In genomic region chr4:6733358-6734164, GRCh38 we compare ENCODE assay signal across 19 cellular contexts. TPM values are rescaled to one million over a fixed set of nuclear protein-coding genes. Genes with fewer than 3 reads are reported as not detected.
A peak's percentile ranks its signal among the peaks of the same experiment; 100 is the strongest.
DNase-seq lines count a peak whose midpoint lies in the region; ATAC-seq and TF ChIP-seq lines count a peak whose summit lies in the region.
"Had no signal": no experiment of that assay in that cellular context is flagged by ENCODE, and none has a peak within 500 bp of the region (broad histone marks: within the 10 kb centered on the region; RNA-seq: fewer than 3 reads in every experiment).

No MANE protein-coding gene starts in this region.

- no CpG with 5 or more reads among the region's 27 CpGs for WGBS in mesendoderm (ENCODE audit: extremely low coverage, insufficient coverage, low lambda C conversion rate)
- WGBS in prostate gland, result 86% methylated on average over 27 of the region's 27 CpGs

- ATAC-seq in GM18873 (IDR thresholded peaks at IDR 0.05; ENCODE audit: low FRiP score, unreplicated experiment), result no peak

- no peak overlapping the region for H3K23ac ChIP-seq in mesendoderm (ENCODE audit: low read length)

- H2AK5ac ChIP-seq in mesendoderm (ENCODE audit: low read length), result no peak overlapping the region

- H3K56ac ChIP-seq in mesendoderm (ENCODE audit: low read length), result no peak overlapping the region

- no peaks in the 10 kb centered on the region for H4K20me1 ChIP-seq in OCI-LY7 (ENCODE audit: insufficient read depth, low read length)

- H4K8ac ChIP-seq in mesendoderm (ENCODE audit: low read depth, low read length), result no peak overlapping the region

- H3K79me2 ChIP-seq in mesendoderm (ENCODE audit: control insufficient read depth, insufficient read depth, low read length), result no peaks in the 10 kb centered on the region
- H3K79me2 ChIP-seq in OCI-LY7 (ENCODE audit: insufficient read depth, low read depth, low read length), result no peaks in the 10 kb centered on the region

- H3K4me2 ChIP-seq in mesendoderm (ENCODE audit: low read length) (no peak overlapping the region), OCI-LY7 (ENCODE audit: low read length) (no peak overlapping the region)

- no peak overlapping the region for H3K4me3 ChIP-seq in mesendoderm (ENCODE audit: low read length)
- no peak overlapping the region for H3K4me3 ChIP-seq in tibial artery
- no peak overlapping the region for H3K4me3 ChIP-seq in prostate gland
- H3K4me3 ChIP-seq in OCI-LY7 (ENCODE audit: low read depth, low read length, poor library complexity, severe bottlenecking), result no peak overlapping the region
- H3K4me3 ChIP-seq: adrenal gland, HAP-1 had no signal

- H3K9me2 ChIP-seq in OCI-LY7 (ENCODE audit: insufficient read depth, low read length), result no peaks in the 10 kb centered on the region

- no peaks in the 10 kb centered on the region for H3K27me3 ChIP-seq in mesendoderm (ENCODE audit: insufficient read depth, low read length, poor library complexity)
- H3K27me3 ChIP-seq in tibial artery, result no peaks in the 10 kb centered on the region
- H3K27me3 ChIP-seq in prostate gland (replicated peaks; ENCODE audit: insufficient read depth), result no peaks in the 10 kb centered on the region
- H3K27me3 ChIP-seq: adrenal gland had no signal

- H2AFZ ChIP-seq in OCI-LY7 (ENCODE audit: low read length), result no peak overlapping the region

- peak; percentile 28 for DNase-seq in activated effector memory CD4-positive, alpha-beta T cell treated with anti-CD3 and anti-CD28 coated beads, Interleukin-2, amount 50 U/mL, for 16 hours
- DNase-seq in activated effector memory CD4-positive, alpha-beta T cell treated with Interleukin-2 at 50 U/mL for 16 hours, result no peak
- no peak for DNase-seq in mesendoderm
- no peak for DNase-seq in tibial artery
- DNase-seq in prostate gland (ENCODE audit: low spot score), result no peak
- no peak for DNase-seq in OCI-LY7 (ENCODE audit: low spot score)
- DNase-seq: activated CD8-positive, alpha-beta memory T cell treated with anti-CD3 and anti-CD28 coated beads for 24 hours; central memory CD4-positive, alpha-beta T cell; DMS79; naive B cell; NCI-H146; stimulated activated naive CD4-positive, alpha-beta T cell; WERI-Rb-1 had no signal

- no peak overlapping the region for H2BK5ac ChIP-seq in mesendoderm (ENCODE audit: low read length)

- no peak overlapping the region for H2BK120ac ChIP-seq in mesendoderm (ENCODE audit: low read depth, low read length)

- no peak overlapping the region for H4K5ac ChIP-seq in mesendoderm (ENCODE audit: low read length)

- H3K9ac ChIP-seq in mesendoderm (ENCODE audit: low read length), result no peak overlapping the region

- H3K4me1 ChIP-seq in mesendoderm (ENCODE audit: control insufficient read depth, low read depth, low read length) (no peaks in the 10 kb centered on the region), tibial artery (peaks cover 0 to 13% (median 11%) of the 10 kb centered on the region in 4 donors), prostate gland (replicated peaks) (peaks cover 6% of the 10 kb centered on the region), OCI-LY7 (ENCODE audit: insufficient read depth, low read length, poor library complexity, severe bottlenecking) (no peaks in the 10 kb centered on the region)
- H3K4me1 ChIP-seq: HAP-1 had no signal

- TF ChIP-seq CTCF in tibial artery (IDR thresholded peaks at IDR 0.05) (no peak), prostate gland (IDR thresholded peaks at IDR 0.05) (no peak), OCI-LY7 (conservative IDR thresholded peaks at IDR 0.05; ENCODE audit: low read length) (no peak)

- intact Hi-C loops in tibial artery (cut with DNase I; ENCODE audit: low total_unique reads), result no loop called here
- intact Hi-C loops in prostate gland (cut with DNase I), result no loop called here
- intact Hi-C loops in OCI-LY7 (cut with micrococcal nuclease; ENCODE audit: unreplicated experiment), result no loop called here

- no TSS peak for BruUV-seq in OCI-LY7 (replicated peaks; lab: Mats Ljungman, UMichigan)

- CTCF ChIA-PET in OCI-LY7 (lab: Charles Lee; ENCODE audit: unreplicated experiment), result no interaction called here

- TF ChIP-seq POLR2A in prostate gland (IDR thresholded peaks at IDR 0.05), result no peak

- no peaks in the 10 kb centered on the region for H3K79me1 ChIP-seq in mesendoderm (ENCODE audit: low read length)

- peak overlapping the region; percentile 20 for H3K4ac ChIP-seq in mesendoderm (ENCODE audit: low read depth, low read length)

- H3K27ac ChIP-seq in cingulate gyrus (ENCODE audit: low read depth, low read length) (peak overlapping the region; percentile 54), mesendoderm (ENCODE audit: low read depth, low read length) (no peak overlapping the region), tibial artery (peak overlapping the region; percentile 57 to 70), prostate gland (no peak overlapping the region), OCI-LY7 (ENCODE audit: low read depth, low read length, poor library complexity, severe bottlenecking) (no peak overlapping the region)
- H3K27ac ChIP-seq: WERI-Rb-1 had no signal

- H3K36me3 ChIP-seq in mesendoderm (ENCODE audit: control insufficient read depth, insufficient read depth, low read length) (no peaks in the 10 kb centered on the region), tibial artery (no peaks in the 10 kb centered on the region), prostate gland (no peaks in the 10 kb centered on the region), OCI-LY7 (ENCODE audit: insufficient read depth, low read length) (no peaks in the 10 kb centered on the region)
- H3K36me3 ChIP-seq: adrenal gland, HAP-1, WERI-Rb-1 had no signal

- H2BK15ac ChIP-seq in mesendoderm (replicated peaks; ENCODE audit: low read depth), result no peak overlapping the region

- H3K18ac ChIP-seq in mesendoderm (ENCODE audit: low read length), result no peak overlapping the region

- POLR2A ChIA-PET in OCI-LY7 (lab: Charles Lee), result no interaction called here

- H3K9me3 ChIP-seq in tibial artery, result no peaks in the 10 kb centered on the region
- H3K9me3 ChIP-seq in prostate gland, result no peaks in the 10 kb centered on the region
- no peaks in the 10 kb centered on the region for H3K9me3 ChIP-seq in OCI-LY7 (ENCODE audit: low read length)
- H3K9me3 ChIP-seq: adrenal gland, HAP-1 had no signal

RNA-seq across cellular contexts. Expression of gene BLOC1S4, which starts 17.6 kb away (rescaled TPM):
- 16.0 TPM for polyA plus RNA-seq in mesendoderm (2013, experiment 1 of 2)
- polyA plus RNA-seq in mesendoderm (2013, experiment 2 of 2), result 15.6 TPM
- 10 to 100 TPM; 20.4 to 35.2 TPM for total RNA-seq in prostate gland
- 26.5 and 36.1 TPM in 2 replicates for total RNA-seq in OCI-LY7 (2014; rRNA removed; shearing (Covaris generic))
- total RNA-seq in OCI-LY7 (2022), result 26.1 and 32.3 TPM in 2 replicates

RNA-seq across cellular contexts. Expression of gene MRFAP1L1, which starts 23.9 kb away (rescaled TPM):
- polyA plus RNA-seq in mesendoderm (2013, experiment 1 of 2), result 51.6 TPM
- 51.1 TPM for polyA plus RNA-seq in mesendoderm (2013, experiment 2 of 2)
- total RNA-seq in prostate gland, result 10 to 100 TPM; 65.2 to 81.9 TPM
- 50.5 and 79.2 TPM in 2 replicates for total RNA-seq in OCI-LY7 (2014; rRNA removed; shearing (Covaris generic))
- 49.3 and 50.1 TPM in 2 replicates for total RNA-seq in OCI-LY7 (2022)

RNA-seq across cellular contexts. Expression of gene S100P, which starts 39.9 kb away (rescaled TPM):
- polyA plus RNA-seq in mesendoderm (2013, experiment 1 of 2), result not detected
- 0.35 TPM for polyA plus RNA-seq in mesendoderm (2013, experiment 2 of 2)
- total RNA-seq in prostate gland, result 10 to 100 TPM in 1 of 2 donors, 1 to 10 TPM in 1; 7.3 to 21.9 TPM
- total RNA-seq in OCI-LY7 (2014; rRNA removed; shearing (Covaris generic)), result not detected in 2 replicates
- total RNA-seq in OCI-LY7 (2022), result not detected in 2 replicates
- total RNA-seq: A172, fibroblast of villous mesenchyme had no signal

RNA-seq across cellular contexts. Expression of gene KIAA0232, which starts 49.0 kb away (rescaled TPM):
- 8.7 TPM for polyA plus RNA-seq in mesendoderm (2013, experiment 1 of 2)
- polyA plus RNA-seq in mesendoderm (2013, experiment 2 of 2), result 9.1 TPM
- total RNA-seq in prostate gland (10 to 100 TPM; 35.3 to 42.1 TPM), OCI-LY7 (2022) (13.5 and 15.8 TPM in 2 replicates)
- 7.5 and 8.0 TPM in 2 replicates for total RNA-seq in OCI-LY7 (2014; rRNA removed; shearing (Covaris generic))

Comparison
In these comparisons a context has a peak if more than half of its experiments do, and no peak if none do; other contexts are left out.
1. H3K27ac ChIP-seq: peak in cingulate gyrus (single experiment) and tibial artery (2 of 2); none in mesendoderm (single experiment), prostate gland (0 of 2) and OCI-LY7 (single experiment).
2. RNA of gene S100P, which starts 39.9 kb away (total RNA-seq): 7.3 to 21.9 TPM in prostate gland; not detected in OCI-LY7; every median in the first group is over 4 times any median in the second.